In the genomic region with DNA sequence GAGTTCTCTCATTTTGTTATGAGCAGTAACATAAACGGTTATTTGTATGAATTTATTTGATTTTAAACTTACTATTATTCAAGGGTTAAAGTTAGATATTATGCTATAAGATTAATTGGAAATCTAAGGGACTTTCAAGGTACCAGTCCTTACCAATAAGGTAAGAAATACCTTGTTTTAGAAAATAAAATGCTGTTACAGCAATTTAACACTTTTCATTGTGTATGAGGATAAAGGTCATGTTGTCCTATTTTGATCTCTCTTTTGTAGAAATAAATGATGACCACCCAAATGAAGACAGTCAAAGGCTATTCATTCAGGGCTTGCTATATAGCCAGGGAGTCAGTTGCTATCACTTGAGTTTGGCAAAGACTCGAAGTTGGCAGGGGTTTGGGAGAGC, we compare ENCODE assay signal across 27 cellular contexts.
"Had no signal": no experiment of that assay in that cellular context is flagged by ENCODE, and none has a peak within 500 bp of the region (broad histone marks: within the 10 kb centered on the region; RNA-seq: fewer than 3 reads in every experiment).

No MANE protein-coding gene starts in this region.

- DNase-seq: stimulated activated CD4-positive, alpha-beta T cell treated with anti-CD3 and anti-CD28 coated beads, Interleukin-2, amount 100 ng/mL, for 48 hours; stimulated activated CD4-positive, alpha-beta T cell treated with anti-CD3 and anti-CD28 coated beads, Interleukin-4, amount 100 ng/mL, for 1 hour; stimulated activated CD4-positive, alpha-beta T cell treated with anti-CD3 and anti-CD28 coated beads, Interleukin-4, amount 100 ng/mL, for 24 hours; stimulated activated CD4-positive, alpha-beta T cell treated with anti-CD3 and anti-CD28 coated beads, Interleukin-4, amount 100 ng/mL, for 4 hours; stimulated activated CD8-positive, alpha-beta memory T cell treated with anti-CD3 and anti-CD28 coated beads, Interleukin-4, amount 100 ng/mL, for 48 hours; stimulated activated naive B cell treated with anti-CD40 and anti-IgM and Interleukin-4, amounts not matched to agents 10 μg/mL and 1 μg/mL and 100 μg/mL, for 72 hours; stimulated activated naive CD4-positive, alpha-beta T cell; stimulated activated naive CD4-positive, alpha-beta T cell treated with Interleukin-2 at 50 U/mL for 16 hours; stimulated activated naive CD8-positive, alpha-beta T cell treated with anti-CD3 and anti-CD28 coated beads, Interleukin-15, amount 100 ng/mL, for 72 hours; stimulated activated naive CD8-positive, alpha-beta T cell treated with anti-CD3 and anti-CD28 coated beads, Interleukin-15, Interleukin-2, amounts not matched to agents 100 U/mL and 50 U/mL, for 24 hours; stomach; substantia nigra; testis; thyroid gland; tibial artery; transverse colon; trophoblast cell; upper lobe of left lung; upper lobe of right lung; uterus had no signal

- H3K27ac ChIP-seq: stomach, suprapubic skin, testis, thoracic aorta, thyroid gland, tibial artery, tibial nerve, transverse colon, upper lobe of left lung, upper lobe of right lung, uterus, vagina had no signal

- H3K4me1 ChIP-seq: stomach, suprapubic skin, testis, thyroid gland, tibial artery, tibial nerve, transverse colon, upper lobe of left lung, upper lobe of right lung, uterus, vagina had no signal

- H3K27me3 ChIP-seq: stomach, suprapubic skin, testis, thyroid gland, tibial artery, tibial nerve, transverse colon, upper lobe of left lung, upper lobe of right lung, uterus, vagina had no signal

- H3K4me3 ChIP-seq: stomach, suprapubic skin, testis, thoracic aorta, thyroid gland, tibial artery, tibial nerve, transverse colon, upper lobe of left lung, upper lobe of right lung, uterus, vagina had no signal

- H3K36me3 ChIP-seq: stomach, suprapubic skin, thoracic aorta, thyroid gland, tibial artery, tibial nerve, transverse colon, upper lobe of left lung, upper lobe of right lung, uterus, vagina had no signal

- FAIRE-seq: urothelium cell line had no signal

- ATAC-seq: stimulated activated effector memory CD8-positive, alpha-beta T cell treated with anti-CD3 and anti-CD28 coated beads, Interleukin-12 subunit alpha, Interleukin-12 subunit beta, amount 100 ng/mL, for 72 hours; stimulated activated memory B cell treated with anti-CD40 and anti-IgM and Interleukin-4, amounts not matched to agents 10 μg/mL and 1 μg/mL and 100 μg/mL, for 72 hours; stimulated activated naive B cell treated with anti-CD40 and anti-IgM and Interleukin-4, amounts not matched to agents 10 μg/mL and 1 μg/mL and 100 μg/mL, for 72 hours; stimulated activated naive CD8-positive, alpha-beta T cell treated with anti-CD3 and anti-CD28 coated beads, Interleukin-15, amount 100 ng/mL, for 72 hours; stimulated activated naive CD8-positive, alpha-beta T cell treated with anti-CD3 and anti-CD28 coated beads, Interleukin-15, Interleukin-2, amounts not matched to agents 100 U/mL and 50 U/mL, for 24 hours; upper lobe of right lung had no signal

- H3K9me3 ChIP-seq: stomach, suprapubic skin, testis, thoracic aorta, thyroid gland, tibial artery, tibial nerve, upper lobe of left lung, upper lobe of right lung, uterus, vagina had no signal
